ENCODE assay signal across 25 cellular contexts in the genomic region with DNA sequence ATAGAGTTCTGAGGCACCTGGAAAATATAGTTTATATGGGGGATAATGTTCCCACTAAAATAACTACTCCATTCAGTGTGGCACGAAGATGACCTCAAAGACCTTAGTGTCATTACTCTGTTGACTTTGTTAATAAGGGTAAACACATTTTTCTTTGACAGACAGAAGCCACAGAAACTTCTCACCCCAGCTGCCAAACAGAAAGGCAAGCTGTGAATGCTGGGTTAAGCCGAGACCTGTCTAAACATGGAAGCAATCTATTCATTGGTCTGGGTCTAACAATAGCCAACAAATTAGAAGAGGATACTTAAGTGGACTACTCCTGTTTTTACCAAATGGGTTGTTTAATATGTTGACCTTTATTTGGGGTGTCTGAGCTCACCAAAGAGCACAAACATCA.
A peak's percentile ranks its signal among the peaks of the same experiment; 100 is the strongest.
DNase-seq lines count a peak whose midpoint lies in the region; ATAC-seq and TF ChIP-seq lines count a peak whose summit lies in the region.
"Had no signal": no experiment of that assay in that cellular context is flagged by ENCODE, and none has a peak within 500 bp of the region (broad histone marks: within the 10 kb centered on the region; RNA-seq: fewer than 3 reads in every experiment).

No MANE protein-coding gene starts in this region.

- no peaks in the 10 kb centered on the region for H3K9me3 ChIP-seq in HEK293 (ENCODE audit: control insufficient read depth, insufficient read depth, low read depth, low read length)
- H3K9me3 ChIP-seq in aorta (ENCODE audit: control insufficient read depth, low read length): no peaks in the 10 kb centered on the region
- H3K9me3 ChIP-seq: right atrium auricular region, SJCRH30, upper lobe of left lung had no signal

- no peak for ATAC-seq in HG03457 (IDR thresholded peaks at IDR 0.05; ENCODE audit: unreplicated experiment)
- no peak for ATAC-seq in Right ventricle myocardium superior (ENCODE audit: poor library complexity)
- ATAC-seq in aorta (ENCODE audit: low FRiP score): no peak
- ATAC-seq: A549; stimulated activated effector memory CD8-positive, alpha-beta T cell treated with anti-CD3 and anti-CD28 coated beads, Interleukin-12 subunit alpha, Interleukin-12 subunit beta, amount 100 ng/mL, for 72 hours; T-cell had no signal

- WGBS in aorta, 2 donors: 82 to 85% methylated on average over 2 of the region's 2 CpGs

- intact Hi-C loops in Right ventricle myocardium superior (cut with DNase I) (no loop called here), aorta (cut with DNase I) (no loop called here)

- TF ChIP-seq CTCF in HEK293 (tag by site-specific recombination; IDR thresholded peaks at IDR 0.05): no peak

- DNase-seq in COLO668 (lab: John Stamatoyannopoulos, UW; ENCODE audit: unreplicated experiment): peak; percentile 62
- DNase-seq in NCI-H2081 (lab: John Stamatoyannopoulos, UW): peak; percentile 39 to 77
- DNase-seq in NCI-H748 (lab: John Stamatoyannopoulos, UW; ENCODE audit: unreplicated experiment): peak; percentile 99
- DNase-seq in Right ventricle myocardium superior: no peak
- no peak for DNase-seq in aorta
- DNase-seq in SKM-1 treated with dmso at 0.1 percent for 144 hours (lab: John Stamatoyannopoulos, UW; ENCODE audit: unreplicated experiment): no peak
- DNase-seq: activated B cell treated with CpG ODN at 0.5 μM for 24 hours; activated naive CD4-positive, alpha-beta T cell treated with anti-CD3 and anti-CD28 coated beads for 36 hours; AML-193; brain microvascular endothelial cell; CD4-positive, alpha-beta memory T cell; DMS79 treated with DMSO at 0.1 percent for 48 hours; GF-D8; HCEC 1CT; NCI-H2227 treated with DMSO at 0.1 percent for 48 hours; SJCRH30; stimulated activated CD4-positive, alpha-beta T cell treated with anti-CD3 and anti-CD28 coated beads, Interleukin-4, amount 100 ng/mL, for 24 hours; substantia nigra; T-cell; upper lobe of left lung had no signal

- 0 out of 2 replicates have a peak, but pooled peaks cover 2% of the 10 kb centered on the region for H3K4me1 ChIP-seq in HEK293 (ENCODE audit: control insufficient read depth, insufficient read depth, low read length)
- H3K4me1 ChIP-seq in aorta (ENCODE audit: control insufficient read depth in 1 of 2, insufficient read depth in 2 of 2, low read length in 2 of 2): no peaks in the 10 kb centered on the region
- H3K4me1 ChIP-seq: A549, right atrium auricular region, SJCRH30 had no signal

- H3K4me3 ChIP-seq in HEK293 (ENCODE audit: low read depth, low read length): no peak overlapping the region
- H3K4me3 ChIP-seq in aorta (ENCODE audit: low read length in 2 of 2): no peak overlapping the region
- H3K4me3 ChIP-seq: A549, right atrium auricular region, SJCRH30, upper lobe of left lung had no signal

- H3K27me3 ChIP-seq in aorta (ENCODE audit: control insufficient read depth in 1 of 2, insufficient read depth in 2 of 2, low read length in 1 of 2): no peaks in the 10 kb centered on the region
- H3K27me3 ChIP-seq: brain microvascular endothelial cell, right atrium auricular region, SJCRH30, upper lobe of left lung had no signal

- CTCF ChIA-PET in HEK293 (lab: Yijun Ruan, JAX): no interaction called here

- H3K27ac ChIP-seq in HEK293 (ENCODE audit: extremely low read depth, low read depth, low read length) (no peak overlapping the region), aorta (ENCODE audit: low read depth in 1 of 2, low read length in 2 of 2) (no peak overlapping the region)
- H3K27ac ChIP-seq: A549, brain microvascular endothelial cell, right atrium auricular region, SJCRH30, upper lobe of left lung had no signal

- POLR2A ChIA-PET in HEK293 (lab: Yijun Ruan, JAX): no interaction called here

- H3K36me3 ChIP-seq in HEK293 (ENCODE audit: control insufficient read depth in 2 of 2, insufficient read depth in 1 of 2, low read length in 2 of 2) (no peaks in the 10 kb centered on the region), aorta (ENCODE audit: control insufficient read depth in 1 of 2, insufficient read depth in 2 of 2, low read length in 1 of 2) (no peaks in the 10 kb centered on the region)
- H3K36me3 ChIP-seq: brain microvascular endothelial cell, right atrium auricular region, SJCRH30, upper lobe of left lung had no signal

TF ChIP-seq in HEK293, 187 proteins besides CTCF, POLR2A, EP300 and RAD21:
- no peak for TF ChIP-seq SETDB1 (IDR thresholded peaks at IDR 0.05; ENCODE audit: insufficient read length, low read length)
- 0 out of 2 replicates have a peak, but pooled peaks have one; percentile 55 for TF ChIP-seq TRIM28 (IDR thresholded peaks at IDR 0.05; ENCODE audit: borderline replicate concordance, low read length)
- TF ChIP-seq ZNF416 (tag by site-specific recombination; IDR thresholded peaks at IDR 0.05): no peak
TF ChIP-seq in HEK293: peak in this region for 1.

Comparison
In these comparisons a context has a peak if more than half of its experiments do, and no peak if none do; other contexts are left out.
1. DNase-seq: peak in COLO668 (single experiment), NCI-H2081 (2 of 2) and NCI-H748 (single experiment); none in Right ventricle myocardium superior (single experiment), aorta (0 of 2) and SKM-1 treated with dmso at 0.1 percent for 144 hours (single experiment).